8 cellular contexts compared by ENCODE assay signal in the genomic region with DNA sequence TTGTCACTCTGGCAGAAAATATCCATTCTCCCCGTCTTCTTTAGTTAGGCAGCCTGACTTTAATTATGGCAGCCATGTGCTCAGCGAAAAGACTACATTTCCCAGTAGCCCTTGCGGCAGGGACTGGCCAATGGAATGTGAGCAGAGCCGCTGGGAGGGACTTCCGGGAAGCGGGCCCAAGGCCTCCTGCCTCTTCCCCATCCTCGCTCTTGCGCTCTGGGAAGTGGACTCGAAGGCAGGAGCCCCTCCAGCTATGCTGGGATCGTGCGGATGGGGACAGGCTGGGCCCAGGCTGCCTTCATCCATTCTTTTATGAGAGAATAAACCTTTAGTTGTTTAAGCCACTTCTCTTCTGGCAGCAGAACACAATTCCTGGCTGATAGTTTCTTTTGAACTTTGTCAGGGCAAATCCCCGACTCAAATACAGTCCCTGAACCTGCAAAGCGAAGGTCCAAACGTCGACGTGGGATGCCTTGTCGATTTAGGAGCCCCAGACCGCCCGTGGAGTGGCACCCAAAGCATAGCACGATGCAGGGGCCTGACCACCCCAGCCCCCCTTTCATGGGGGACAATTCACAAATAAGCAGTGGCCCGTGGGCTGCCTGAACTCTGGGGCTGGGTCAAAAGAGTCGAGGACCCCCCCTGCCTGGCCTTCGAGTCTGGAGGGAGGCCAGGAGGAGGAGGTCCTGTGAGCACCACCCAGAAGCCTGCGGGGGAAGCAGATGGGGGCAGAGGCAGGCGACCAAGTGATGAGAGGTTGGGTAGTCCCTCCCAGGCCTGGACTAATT. TPM values are rescaled to one million over a fixed set of nuclear protein-coding genes. Genes with fewer than 3 reads are reported as not detected.
DNase-seq lines count a peak whose midpoint lies in the region; ATAC-seq lines count a peak whose summit lies in the region.

No MANE protein-coding gene starts in this region.

- ATAC-seq in GM19328 (IDR thresholded peaks at IDR 0.05; ENCODE audit: unreplicated experiment) (peak; percentile 64), HG03460 (IDR thresholded peaks at IDR 0.05; ENCODE audit: unreplicated experiment) (peak; percentile 84)

- H3K4me2 ChIP-seq in BLaER1: peak overlapping the region; percentile 99

- no peaks in the 10 kb centered on the region for H4K20me1 ChIP-seq in BLaER1

- H3K27me3 ChIP-seq in BLaER1: no peaks in the 10 kb centered on the region

- H3K9me3 ChIP-seq in BLaER1: no peaks in the 10 kb centered on the region

- H3K9ac ChIP-seq in BLaER1: peak overlapping the region; percentile 84

- no peak overlapping the region for H3K4me3 ChIP-seq in BLaER1

- DNase-seq in NCI-H774 (lab: John Stamatoyannopoulos, UW) (peak; percentile 95), dermis blood vessel endothelial cell (peak; percentile 92), medulla oblongata (ENCODE audit: extremely low spot score) (peak; percentile 94)
- DNase-seq in activated CD4-positive, alpha-beta T cell treated with anti-CD3 and anti-CD28 coated beads, Interleukin-2, amount 50 U/mL, for 4 hours: peak; percentile 85 to 87
- DNase-seq in stimulated activated CD8-positive, alpha-beta memory T cell treated with anti-CD3 and anti-CD28 coated beads, Interleukin-15, amount 100 ng/mL, for 1 hour (ENCODE audit: low read depth): peak; percentile 75

- H3K36me3 ChIP-seq in BLaER1: peaks cover 14% of the 10 kb centered on the region; the same call in 1 of the 2 replicates

- peak overlapping the region; percentile 97 for H3K27ac ChIP-seq in BLaER1

- peaks cover 100% of the 10 kb centered on the region for H3K4me1 ChIP-seq in BLaER1

RNA-seq across cellular contexts. Expression of gene LRTM2, which starts 15.6 kb away (rescaled TPM):
- total RNA-seq in dermis blood vessel endothelial cell: not detected in 2 replicates
